14 cellular contexts compared by ENCODE assay signal in genomic region chr6:13038315-13039261, GRCh38.
A peak's percentile ranks its signal among the peaks of the same experiment; 100 is the strongest.
DNase-seq lines count a peak whose midpoint lies in the region; ATAC-seq, FAIRE-seq and TF ChIP-seq lines count a peak whose summit lies in the region.
"Had no signal": no experiment of that assay in that cellular context is flagged by ENCODE, and none has a peak within 500 bp of the region (broad histone marks: within the 10 kb centered on the region; RNA-seq: fewer than 3 reads in every experiment).

No MANE protein-coding gene starts in this region.

- TF ChIP-seq POLR2A in K562 (conservative IDR thresholded peaks at IDR 0.05) = no peak

- H3K36me3 ChIP-seq in K562 (ENCODE audit: control insufficient read depth, insufficient read depth, low read length) (no peaks in the 10 kb centered on the region), heart right ventricle (no peaks in the 10 kb centered on the region)
- H3K36me3 ChIP-seq: ovary had no signal

- H3K9me3 ChIP-seq in K562 (replicated peaks; ENCODE audit: control insufficient read depth, insufficient read depth, low read depth, low read length) (no peaks in the 10 kb centered on the region), heart right ventricle (no peaks in the 10 kb centered on the region)
- H3K9me3 ChIP-seq: ovary had no signal

- whole genome bisulfite sequencing in K562 (ENCODE audit: insufficient coverage, low coverage, missing lambda C conversion rate) = 0% methylated on average over 2 of the region's 2 CpGs
- 44 to 58% methylated on average over 2 of the region's 2 CpGs for WGBS in heart right ventricle, 2 donors

- no peak for TF ChIP-seq EP300 in K562 (IDR thresholded peaks at IDR 0.05; ENCODE audit: low read length)

- no peaks in the 10 kb centered on the region for H3K79me2 ChIP-seq in K562 (ENCODE audit: control insufficient read depth, insufficient read depth, low read length)

- no peak overlapping the region for H3K9ac ChIP-seq in K562 (ENCODE audit: insufficient read depth in 1 of 2, low read depth in 2 of 2, low read length in 2 of 2)

- H3K27ac ChIP-seq in K562 (ENCODE audit: extremely low read depth, low read depth, low read length) (no peak overlapping the region), heart right ventricle (peak overlapping the region in 6 of 10 donors; percentile 30 to 66 (median 47))
- H3K27ac ChIP-seq: ovary had no signal

- BruUV-seq in K562 (replicated peaks; lab: Mats Ljungman, UMichigan) = no TSS peak

- H3K4me2 ChIP-seq in K562 (ENCODE audit: insufficient read depth, low read length) = no peak overlapping the region

- H3K4me1 ChIP-seq in K562 (replicated peaks in 1 of 2; ENCODE audit: control insufficient read depth in 2 of 2, insufficient read depth in 2 of 2, low read length in 2 of 2) (no peaks in the 10 kb centered on the region), heart right ventricle (peaks cover 0 to 32% (median 24%) of the 10 kb centered on the region in 9 donors)

- TF ChIP-seq CTCF in K562 (IDR thresholded peaks at IDR 0.05 in 2 of 3, conservative IDR thresholded peaks at IDR 0.05 in 1 of 3; ENCODE audit: insufficient read depth in 2 of 3, low read depth in 1 of 3, low read length in 3 of 3) (no peak), heart right ventricle (IDR thresholded peaks at IDR 0.05) (peak in 2 of 9 donors; percentile 19 to 25)

- POLR2A ChIA-PET in K562 (lab: Yijun Ruan, JAX) = interaction anchor here (0.7 kb wide), 1 partner anchor 20 kb away, joined by 3 read pairs; no protein-coding TSS in a partner anchor

- FAIRE-seq in K562 (lab: Jason Lieb, UNC) = peak; percentile 29
- FAIRE-seq: endometrium had no signal

- intact Hi-C loops in K562 (cut with micrococcal nuclease) = no loop called here
- intact Hi-C loops in heart right ventricle (cut with DNase I) = loop anchor here in 1 of 10 donors (5.0 kb wide), 1 partner anchor 39 kb away; no protein-coding TSS in a partner anchor

- no peak for ATAC-seq in K562
- ATAC-seq in heart right ventricle = peak; percentile 51 to 90 (median 76)
- no peak for ATAC-seq in HG02759 (IDR thresholded peaks at IDR 0.05; ENCODE audit: unreplicated experiment)
- ATAC-seq: HCT116 had no signal

- no peaks in the 10 kb centered on the region for H4K20me1 ChIP-seq in K562 (replicated peaks; ENCODE audit: control insufficient read depth, insufficient read depth, low read length)

- TF ChIP-seq RAD21 in K562 (CRISPR knock-in tag; conservative IDR thresholded peaks at IDR 0.05 in 1 of 2, IDR thresholded peaks at IDR 0.05 in 1 of 2) = no peak

- H3K27me3 ChIP-seq in K562 (ENCODE audit: control insufficient read depth in 2 of 2, insufficient read depth in 2 of 2, low read length in 2 of 2) = no peaks in the 10 kb centered on the region
- H3K27me3 ChIP-seq in heart right ventricle = no peaks in the 10 kb centered on the region
- H3K27me3 ChIP-seq: ovary had no signal

- no peak overlapping the region for H2AFZ ChIP-seq in K562 (ENCODE audit: low read depth, low read length)

- CTCF ChIA-PET in K562 (lab: Yijun Ruan, JAX; ENCODE audit: low intra/inter-chr PET ratio) = no interaction called here

- no peaks in the 10 kb centered on the region for H3K9me1 ChIP-seq in K562 (ENCODE audit: control insufficient read depth, insufficient read depth, low read length)

- no peak overlapping the region for H3K4me3 ChIP-seq in K562
- H3K4me3 ChIP-seq in heart right ventricle = no peak overlapping the region
- H3K4me3 ChIP-seq: ovary had no signal

- peak; percentile 36 for DNase-seq in NCI-H1105 (lab: John Stamatoyannopoulos, UW)
- DNase-seq in K562 (ENCODE audit: extremely low read depth in 1 of 4, low spot score in 3 of 4) = no peak
- peak in 1 of 2 donors; percentile 51 for DNase-seq in heart right ventricle
- DNase-seq in superior temporal gyrus (ENCODE audit: extremely low spot score) = peak; percentile 78
- DNase-seq in NCI-H510A treated with DMSO at 0.1 percent for 48 hours (lab: John Stamatoyannopoulos, UW) = no peak
- no peak for DNase-seq in T1000 (lab: John Stamatoyannopoulos, UW)
- no peak for DNase-seq in NCI-H748 (lab: John Stamatoyannopoulos, UW; ENCODE audit: unreplicated experiment)
- DNase-seq: activated T-cell treated with anti-CD3 and anti-CD28 coated beads, Interleukin-2, amount 50 U/mL, for 24 hours; islet precursor cell; ovary; stimulated activated CD4-positive, alpha-beta T cell treated with anti-CD3 and anti-CD28 coated beads, Interleukin-12 subunit alpha, Interleukin-12 subunit beta, amount 100 ng/mL, for 4 hours had no signal

- in situ Hi-C loops in K562 (cut with MboI) = no loop called here

TF ChIP-seq in K562, 482 proteins besides CTCF, POLR2A, EP300 and RAD21:
- TF ChIP-seq ZNF57 (CRISPR knock-in tag; IDR thresholded peaks at IDR 0.05) (no peak), AFF4 (CRISPR knock-in tag; IDR thresholded peaks at IDR 0.05) (no peak), NFIX (CRISPR knock-in tag; IDR thresholded peaks at IDR 0.05; ENCODE audit: low read depth) (peak; percentile 73), CBFA2T3 (IDR thresholded peaks at IDR 0.05) (no peak), NFIC (IDR thresholded peaks at IDR 0.05) (peak; percentile 83)

Comparison
In these comparisons a context has a peak if more than half of its experiments do, and no peak if none do; other contexts are left out.
1. DNase-seq: peak in NCI-H1105 (single experiment) and superior temporal gyrus (single experiment); none in K562 (0 of 4), NCI-H510A treated with DMSO at 0.1 percent for 48 hours (single experiment), T1000 (single experiment) and NCI-H748 (single experiment).
2. ATAC-seq: peak in heart right ventricle (8 of 8); none in K562 (single experiment) and HG02759 (single experiment).